In genomic region chr2:241291152-241291551, GRCh38 we compare ENCODE assay signal across 27 cellular contexts.
"Had no signal": no experiment of that assay in that cellular context is flagged by ENCODE, and none has a peak within 500 bp of the region (broad histone marks: within the 10 kb centered on the region; RNA-seq: fewer than 3 reads in every experiment).

No MANE protein-coding gene starts in this region.

- H3K36me3 Mint-ChIP-seq: natural killer cell treated with Interleukin-12 subunit alpha and Interleukin-12 subunit beta and Interleukin-15 and Interleukin-18, amount 100 ng/mL, for 72 hours had no signal

- H3K4me3 ChIP-seq: pancreas, psoas muscle, right lobe of liver, sigmoid colon, stomach, thoracic aorta, thyroid gland, tibial nerve, upper lobe of right lung, uterus had no signal

- ATAC-seq: naive thymus-derived CD8-positive, alpha-beta T cell; natural killer cell treated with Interleukin-12 subunit alpha and Interleukin-12 subunit beta and Interleukin-15 and Interleukin-18, amount 100 ng/mL, for 72 hours; pancreas; psoas muscle; right cardiac atrium; right lobe of liver; stimulated activated effector memory CD8-positive, alpha-beta T cell treated with anti-CD3 and anti-CD28 coated beads, Interleukin-12 subunit alpha, Interleukin-12 subunit beta, amount 100 ng/mL, for 72 hours; stimulated activated naive B cell treated with anti-CD40 and anti-IgM and Interleukin-4, amounts not matched to agents 10 μg/mL and 1 μg/mL and 100 μg/mL, for 72 hours; upper lobe of right lung had no signal

- DNase-seq: naive thymus-derived CD8-positive, alpha-beta T cell; nephron progenitor cell; nucleus accumbens; pancreas; psoas muscle; right cardiac atrium; right lobe of liver; sigmoid colon; small intestine; stimulated activated CD4-positive, alpha-beta T cell treated with anti-CD3 and anti-CD28 coated beads, Interleukin-15, amount 100 ng/mL, for 24 hours; stimulated activated CD4-positive, alpha-beta T cell treated with anti-CD3 and anti-CD28 coated beads, Interleukin-2, amount 100 ng/mL, for 24 hours; stimulated activated CD4-positive, alpha-beta T cell treated with anti-CD3 and anti-CD28 coated beads, Interleukin-2, amount 100 ng/mL, for 48 hours; stimulated activated CD4-positive, alpha-beta T cell treated with anti-CD3 and anti-CD28 coated beads, Interleukin-4, amount 100 ng/mL, for 24 hours; stimulated activated naive B cell treated with anti-CD40 and anti-IgM and Interleukin-4, amounts not matched to agents 10 μg/mL and 1 μg/mL and 100 μg/mL, for 72 hours; stimulated activated naive CD4-positive, alpha-beta T cell treated with Interleukin-2 at 50 U/mL for 16 hours; stomach; thyroid gland; upper lobe of right lung; uterus had no signal

- H3K9me3 Mint-ChIP-seq: naive thymus-derived CD8-positive, alpha-beta T cell; natural killer cell treated with Interleukin-12 subunit alpha and Interleukin-12 subunit beta and Interleukin-15 and Interleukin-18, amount 100 ng/mL, for 72 hours; neural crest cell; stimulated activated effector memory CD8-positive, alpha-beta T cell treated with anti-CD3 and anti-CD28 coated beads, Interleukin-12 subunit alpha, Interleukin-12 subunit beta, amount 100 ng/mL, for 72 hours; stimulated activated naive B cell treated with anti-CD40 and anti-IgM and Interleukin-4, amounts not matched to agents 10 μg/mL and 1 μg/mL and 100 μg/mL, for 72 hours; stimulated activated naive CD8-positive, alpha-beta T cell treated with anti-CD3 and anti-CD28 coated beads, Interleukin-15, Interleukin-2, amounts not matched to agents 100 ng/mL and 50 ng/mL, for 24 hours; type B pancreatic cell had no signal

- H3K27ac Mint-ChIP-seq: nephron progenitor cell; stimulated activated effector memory CD8-positive, alpha-beta T cell treated with anti-CD3 and anti-CD28 coated beads, Interleukin-12 subunit alpha, Interleukin-12 subunit beta, amount 100 ng/mL, for 72 hours; stimulated activated naive B cell treated with anti-CD40 and anti-IgM and Interleukin-4, amounts not matched to agents 10 μg/mL and 1 μg/mL and 100 μg/mL, for 72 hours; stimulated activated naive CD8-positive, alpha-beta T cell treated with anti-CD3 and anti-CD28 coated beads, Interleukin-15, Interleukin-2, amounts not matched to agents 100 ng/mL and 50 ng/mL, for 24 hours; type B pancreatic cell had no signal

- H3K27me3 ChIP-seq: neutrophil, pancreas, right lobe of liver, sigmoid colon, stomach, thyroid gland, tibial nerve, upper lobe of right lung, uterus had no signal

- H3K9me3 ChIP-seq: neutrophil, pancreas, psoas muscle, right lobe of liver, sigmoid colon, stomach, thoracic aorta, thyroid gland, tibial nerve, upper lobe of right lung, uterus had no signal

- H3K4me3 Mint-ChIP-seq: natural killer cell treated with Interleukin-12 subunit alpha and Interleukin-12 subunit beta and Interleukin-15 and Interleukin-18, amount 100 ng/mL, for 72 hours; nephron progenitor cell; neural crest cell; stimulated activated effector memory CD8-positive, alpha-beta T cell treated with anti-CD3 and anti-CD28 coated beads, Interleukin-12 subunit alpha, Interleukin-12 subunit beta, amount 100 ng/mL, for 72 hours; stimulated activated naive B cell treated with anti-CD40 and anti-IgM and Interleukin-4, amounts not matched to agents 10 μg/mL and 1 μg/mL and 100 μg/mL, for 72 hours; stimulated activated naive CD8-positive, alpha-beta T cell treated with anti-CD3 and anti-CD28 coated beads, Interleukin-15, Interleukin-2, amounts not matched to agents 100 ng/mL and 50 ng/mL, for 24 hours; type B pancreatic cell had no signal

- H3K27me3 Mint-ChIP-seq: naive thymus-derived CD8-positive, alpha-beta T cell; natural killer cell treated with Interleukin-12 subunit alpha and Interleukin-12 subunit beta and Interleukin-15 and Interleukin-18, amount 100 ng/mL, for 72 hours; stimulated activated naive B cell treated with anti-CD40 and anti-IgM and Interleukin-4, amounts not matched to agents 10 μg/mL and 1 μg/mL and 100 μg/mL, for 72 hours; stimulated activated naive CD8-positive, alpha-beta T cell treated with anti-CD3 and anti-CD28 coated beads, Interleukin-15, Interleukin-2, amounts not matched to agents 100 ng/mL and 50 ng/mL, for 24 hours; type B pancreatic cell had no signal

- H3K4me1 ChIP-seq: pancreas, sigmoid colon, upper lobe of right lung, uterus had no signal

- H3K27ac ChIP-seq: neutrophil, pancreas, psoas muscle, right lobe of liver, sigmoid colon, stomach, thoracic aorta, thyroid gland, tibial nerve, upper lobe of right lung, uterus had no signal

- H3K36me3 ChIP-seq: neutrophil, pancreas, right lobe of liver, sigmoid colon, thoracic aorta, thyroid gland, tibial nerve, upper lobe of right lung, uterus had no signal
